Comparison of ENCODE assay signal across 1 cellular context in genomic region chr1:119225831-119226230, GRCh38.
TF ChIP-seq lines count a peak whose summit lies in the region.

No MANE protein-coding gene starts in this region.

TF ChIP-seq in HCT116, 20 proteins besides CTCF, POLR2A, EP300 and RAD21 (continued from another document):
- TF ChIP-seq ZBTB33 (IDR thresholded peaks at IDR 0.05; ENCODE audit: extremely low read depth, insufficient replicate concordance, low read length) (no peak), TCF7L2 (IDR thresholded peaks at IDR 0.05; ENCODE audit: borderline replicate concordance, extremely low read depth, insufficient read depth, insufficient read length) (no peak), YY1 (IDR thresholded peaks at IDR 0.05; ENCODE audit: extremely low read depth, insufficient replicate concordance, low read depth, low read length) (no peak), SIN3A (IDR thresholded peaks at IDR 0.05; ENCODE audit: low read depth) (no peak), CEBPB (IDR thresholded peaks at IDR 0.05; ENCODE audit: low read depth) (no peak), CBX3 (IDR thresholded peaks at IDR 0.05; ENCODE audit: low read depth) (no peak), MAX (IDR thresholded peaks at IDR 0.05) (no peak), EZH2 (IDR thresholded peaks at IDR 0.05) (no peak), FOSL1 (IDR thresholded peaks at IDR 0.05; ENCODE audit: low read depth) (no peak)
